ENCODE assay signal across 1 cellular context in genomic region chr5:103393131-103393754, GRCh38.
TF ChIP-seq lines count a peak whose summit lies in the region.

No MANE protein-coding gene starts in this region.

TF ChIP-seq in GM12878, 131 proteins besides CTCF, POLR2A, EP300 and RAD21 (continued from another document):
- TF ChIP-seq MAX (IDR thresholded peaks at IDR 0.05; ENCODE audit: low read depth, low read length), result no peak
- TF ChIP-seq ASH2L (IDR thresholded peaks at IDR 0.05; ENCODE audit: borderline replicate concordance, low read depth), result no peak
- TF ChIP-seq ZNF274 (IDR thresholded peaks at IDR 0.05; ENCODE audit: insufficient read depth, insufficient read length), result no peak
- TF ChIP-seq USF1 (IDR thresholded peaks at IDR 0.05; ENCODE audit: borderline replicate concordance, extremely low read length, insufficient read depth, low read depth, low read length), result no peak
- no peak for TF ChIP-seq IRF3 (IDR thresholded peaks at IDR 0.05)
- no peak for TF ChIP-seq ZBTB4 (CRISPR knock-in tag; IDR thresholded peaks at IDR 0.05)
- no peak for TF ChIP-seq BHLHE40 (IDR thresholded peaks at IDR 0.05; ENCODE audit: borderline replicate concordance in 1 of 2, low read depth in 2 of 2, low read length in 1 of 2)
